15 cellular contexts compared by ENCODE assay signal in genomic region chr9:87663556-87663955, GRCh38.
"Had no signal": no experiment of that assay in that cellular context is flagged by ENCODE, and none has a peak within 500 bp of the region (broad histone marks: within the 10 kb centered on the region; RNA-seq: fewer than 3 reads in every experiment).

No MANE protein-coding gene starts in this region.

- H3K4me1 ChIP-seq: colonic mucosa, uterus had no signal

- DNase-seq: activated CD4-positive, alpha-beta T cell treated with anti-CD3 and anti-CD28 coated beads for 1 hour; central memory CD4-positive, alpha-beta T cell; immature natural killer cell; natural killer cell had no signal

- H3K27ac ChIP-seq: brain microvascular endothelial cell, colonic mucosa, skin epidermis, tibial nerve, uterus, VCaP had no signal

- H3K4me3 ChIP-seq: colonic mucosa, skin epidermis, tibial nerve, uterus had no signal

- H3K27me3 ChIP-seq: brain microvascular endothelial cell, colonic mucosa, tibial nerve, uterus had no signal

- H3K27ac Mint-ChIP-seq: activated naive CD8-positive, alpha-beta T cell treated with anti-CD3 and anti-CD28 coated beads for 36 hours; immature natural killer cell; memory B cell; stimulated activated naive CD8-positive, alpha-beta T cell treated with anti-CD3 and anti-CD28 coated beads, Interleukin-15, Interleukin-2, amounts not matched to agents 100 ng/mL and 50 ng/mL, for 24 hours; T-helper 1 cell treated with Interleukin-12 subunit alpha and Interleukin-12 subunit beta and Interleukin-4 antibody, amounts not matched to agents 30 μg/mL and 1 μg/mL, for 36 hours had no signal

- H3K36me3 ChIP-seq: brain microvascular endothelial cell, colonic mucosa, uterus had no signal

- H3K36me3 Mint-ChIP-seq: activated naive CD8-positive, alpha-beta T cell treated with anti-CD3 and anti-CD28 coated beads for 36 hours; immature natural killer cell; memory B cell; natural killer cell had no signal

- ATAC-seq: natural killer cell had no signal

- H3K4me3 Mint-ChIP-seq: activated naive CD8-positive, alpha-beta T cell treated with anti-CD3 and anti-CD28 coated beads for 36 hours; immature natural killer cell; memory B cell; natural killer cell; stimulated activated naive CD8-positive, alpha-beta T cell treated with anti-CD3 and anti-CD28 coated beads, Interleukin-15, Interleukin-2, amounts not matched to agents 100 ng/mL and 50 ng/mL, for 24 hours; T-helper 1 cell treated with Interleukin-12 subunit alpha and Interleukin-12 subunit beta and Interleukin-4 antibody, amounts not matched to agents 30 μg/mL and 1 μg/mL, for 36 hours had no signal

- FAIRE-seq: endometrium had no signal

- H3K4me1 Mint-ChIP-seq: activated naive CD8-positive, alpha-beta T cell treated with anti-CD3 and anti-CD28 coated beads for 36 hours; immature natural killer cell; memory B cell; natural killer cell had no signal

- H3K9me3 Mint-ChIP-seq: natural killer cell; stimulated activated naive CD8-positive, alpha-beta T cell treated with anti-CD3 and anti-CD28 coated beads, Interleukin-15, Interleukin-2, amounts not matched to agents 100 ng/mL and 50 ng/mL, for 24 hours had no signal

- H3K27me3 Mint-ChIP-seq: stimulated activated naive CD8-positive, alpha-beta T cell treated with anti-CD3 and anti-CD28 coated beads, Interleukin-15, Interleukin-2, amounts not matched to agents 100 ng/mL and 50 ng/mL, for 24 hours had no signal

- H3K9me3 ChIP-seq: colonic mucosa had no signal
